1 cellular context compared by ENCODE assay signal in the genomic region with DNA sequence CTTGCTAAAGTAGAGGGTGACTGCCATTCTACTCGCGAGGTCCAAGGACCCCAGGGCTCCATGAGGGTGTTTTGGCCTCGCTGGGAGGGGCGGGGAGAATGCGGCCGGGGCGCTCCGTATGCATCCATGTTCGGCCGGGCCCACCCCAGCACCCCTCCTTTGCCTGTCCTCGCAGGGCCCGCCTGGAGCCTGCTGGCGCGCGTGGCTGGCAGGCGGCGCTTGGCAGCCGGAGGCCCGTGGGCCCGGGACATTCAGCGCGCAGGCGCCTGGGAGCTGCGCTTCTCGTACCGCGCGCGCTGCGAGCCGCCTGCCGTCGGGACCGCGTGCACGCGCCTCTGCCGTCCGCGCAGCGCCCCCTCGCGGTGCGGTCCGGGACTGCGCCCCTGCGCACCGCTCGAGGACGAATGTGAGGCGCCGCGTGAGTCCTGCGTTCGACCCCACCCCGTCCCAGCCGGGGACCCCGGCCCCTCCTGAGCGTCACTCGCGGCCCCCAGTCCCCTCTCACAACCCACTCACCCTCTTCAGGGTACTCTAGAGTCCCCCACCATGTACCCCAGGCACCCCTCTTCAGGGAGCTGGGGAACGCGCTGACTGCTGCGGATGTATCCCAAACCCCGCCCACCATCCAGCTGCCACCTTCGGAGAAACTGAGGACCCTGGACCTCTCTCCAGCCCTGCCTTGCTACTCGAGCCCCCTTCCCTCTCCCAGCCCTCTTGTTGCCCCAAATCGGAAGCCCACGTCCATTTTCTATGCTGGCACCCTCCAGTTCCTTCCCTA.
TF ChIP-seq lines count a peak whose summit lies in the region.

No MANE protein-coding gene starts in this region.

TF ChIP-seq in K562, 482 proteins besides CTCF, POLR2A, EP300 and RAD21 (continues in another document):
- TF ChIP-seq SRSF3 (IDR thresholded peaks at IDR 0.05; ENCODE audit: insufficient read depth, low read length) (no peak), ZNF57 (CRISPR knock-in tag; IDR thresholded peaks at IDR 0.05) (no peak), CBX8 (IDR thresholded peaks at IDR 0.05; ENCODE audit: borderline replicate concordance, extremely low read depth, low read depth, low read length, poor library complexity, severe bottlenecking) (no peak), HNRNPK (IDR thresholded peaks at IDR 0.05; ENCODE audit: low read depth, low read length, poor library complexity, severe bottlenecking) (no peak), TAF7 (tag; IDR thresholded peaks at IDR 0.05) (no peak), FOXJ2 (tag; IDR thresholded peaks at IDR 0.05) (no peak), ZNF274 (IDR thresholded peaks at IDR 0.05; ENCODE audit: borderline replicate concordance, low read depth, low read length) (no peak), NR1H2 (CRISPR knock-in tag; IDR thresholded peaks at IDR 0.05) (peak; percentile 79), MCM7 (IDR thresholded peaks at IDR 0.05) (no peak), HLTF (IDR thresholded peaks at IDR 0.05) (no peak), TBL1XR1 (IDR thresholded peaks at IDR 0.05; ENCODE audit: low read length in 2 of 2) (no peak), ZNF354B (CRISPR knock-in tag; IDR thresholded peaks at IDR 0.05) (no peak), CBX5 (IDR thresholded peaks at IDR 0.05; ENCODE audit: borderline replicate concordance, low read depth) (no peak), ZZZ3 (IDR thresholded peaks at IDR 0.05) (no peak), SNRNP70 (optimal IDR thresholded peaks at IDR 0.05; ENCODE audit: low read depth, low read length) (no peak), RFX5 (IDR thresholded peaks at IDR 0.05; ENCODE audit: low read depth, low read length) (no peak; the same call in 1 of the 2 replicates), SRF (CRISPR knock-in tag; IDR thresholded peaks at IDR 0.05) (peak in 1 of 2 experiments; percentile 75; a peak in 1 of 4 replicates), SIX5 (IDR thresholded peaks at IDR 0.05; ENCODE audit: borderline replicate concordance in 1 of 2, insufficient read depth in 1 of 2, low read depth in 1 of 2, low read length in 2 of 2) (no peak), CBX3 (IDR thresholded peaks at IDR 0.05; ENCODE audit: borderline replicate concordance in 1 of 2, low read length in 2 of 2) (peak in 1 of 2 experiments; percentile 83; a peak in 2 of 3 replicates), HDGF (IDR thresholded peaks at IDR 0.05) (no peak), HMG20B (CRISPR knock-in tag; IDR thresholded peaks at IDR 0.05) (no peak), TEAD1 (CRISPR knock-in tag; IDR thresholded peaks at IDR 0.05) (peak in 1 of 2 experiments; percentile 97; a peak in 2 of 4 replicates), RBM17 (IDR thresholded peaks at IDR 0.05; ENCODE audit: borderline replicate concordance, low read depth, low read length) (no peak), SIN3B (IDR thresholded peaks at IDR 0.05; ENCODE audit: low read depth) (no peak), FUS (optimal IDR thresholded peaks at IDR 0.05; ENCODE audit: low read depth, low read length) (peak; percentile 88), SUPT5H (IDR thresholded peaks at IDR 0.05) (no peak), MCM3 (IDR thresholded peaks at IDR 0.05) (no peak), OTX1 (CRISPR knock-in tag; IDR thresholded peaks at IDR 0.05) (no peak)
- TF ChIP-seq, protein P1, sequence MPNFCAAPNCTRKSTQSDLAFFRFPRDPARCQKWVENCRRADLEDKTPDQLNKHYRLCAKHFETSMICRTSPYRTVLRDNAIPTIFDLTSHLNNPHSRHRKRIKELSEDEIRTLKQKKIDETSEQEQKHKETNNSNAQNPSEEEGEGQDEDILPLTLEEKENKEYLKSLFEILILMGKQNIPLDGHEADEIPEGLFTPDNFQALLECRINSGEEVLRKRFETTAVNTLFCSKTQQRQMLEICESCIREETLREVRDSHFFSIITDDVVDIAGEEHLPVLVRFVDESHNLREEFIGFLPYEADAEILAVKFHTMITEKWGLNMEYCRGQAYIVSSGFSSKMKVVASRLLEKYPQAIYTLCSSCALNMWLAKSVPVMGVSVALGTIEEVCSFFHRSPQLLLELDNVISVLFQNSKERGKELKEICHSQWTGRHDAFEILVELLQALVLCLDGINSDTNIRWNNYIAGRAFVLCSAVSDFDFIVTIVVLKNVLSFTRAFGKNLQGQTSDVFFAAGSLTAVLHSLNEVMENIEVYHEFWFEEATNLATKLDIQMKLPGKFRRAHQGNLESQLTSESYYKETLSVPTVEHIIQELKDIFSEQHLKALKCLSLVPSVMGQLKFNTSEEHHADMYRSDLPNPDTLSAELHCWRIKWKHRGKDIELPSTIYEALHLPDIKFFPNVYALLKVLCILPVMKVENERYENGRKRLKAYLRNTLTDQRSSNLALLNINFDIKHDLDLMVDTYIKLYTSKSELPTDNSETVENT (CRISPR knock-in tag; IDR thresholded peaks at IDR 0.05): peak; percentile 84
- TF ChIP-seq, protein P2, sequence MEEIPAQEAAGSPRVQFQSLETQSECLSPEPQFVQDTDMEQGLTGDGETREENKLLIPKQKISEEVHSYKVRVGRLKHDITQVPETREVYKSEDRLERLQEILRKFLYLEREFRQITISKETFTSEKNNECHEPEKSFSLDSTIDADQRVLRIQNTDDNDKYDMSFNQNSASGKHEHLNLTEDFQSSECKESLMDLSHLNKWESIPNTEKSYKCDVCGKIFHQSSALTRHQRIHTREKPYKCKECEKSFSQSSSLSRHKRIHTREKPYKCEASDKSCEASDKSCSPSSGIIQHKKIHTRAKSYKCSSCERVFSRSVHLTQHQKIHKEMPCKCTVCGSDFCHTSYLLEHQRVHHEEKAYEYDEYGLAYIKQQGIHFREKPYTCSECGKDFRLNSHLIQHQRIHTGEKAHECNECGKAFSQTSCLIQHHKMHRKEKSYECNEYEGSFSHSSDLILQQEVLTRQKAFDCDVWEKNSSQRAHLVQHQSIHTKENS (CRISPR knock-in tag; IDR thresholded peaks at IDR 0.05): no peak
- TF ChIP-seq, protein P3, sequence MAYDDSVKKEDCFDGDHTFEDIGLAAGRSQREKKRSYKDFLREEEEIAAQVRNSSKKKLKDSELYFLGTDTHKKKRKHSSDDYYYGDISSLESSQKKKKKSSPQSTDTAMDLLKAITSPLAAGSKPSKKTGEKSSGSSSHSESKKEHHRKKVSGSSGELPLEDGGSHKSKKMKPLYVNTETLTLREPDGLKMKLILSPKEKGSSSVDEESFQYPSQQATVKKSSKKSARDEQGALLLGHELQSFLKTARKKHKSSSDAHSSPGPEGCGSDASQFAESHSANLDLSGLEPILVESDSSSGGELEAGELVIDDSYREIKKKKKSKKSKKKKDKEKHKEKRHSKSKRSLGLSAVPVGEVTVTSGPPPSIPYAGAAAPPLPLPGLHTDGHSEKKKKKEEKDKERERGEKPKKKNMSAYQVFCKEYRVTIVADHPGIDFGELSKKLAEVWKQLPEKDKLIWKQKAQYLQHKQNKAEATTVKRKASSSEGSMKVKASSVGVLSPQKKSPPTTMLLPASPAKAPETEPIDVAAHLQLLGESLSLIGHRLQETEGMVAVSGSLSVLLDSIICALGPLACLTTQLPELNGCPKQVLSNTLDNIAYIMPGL (CRISPR knock-in tag; IDR thresholded peaks at IDR 0.05): peak; percentile 100
- TF ChIP-seq, protein P4, sequence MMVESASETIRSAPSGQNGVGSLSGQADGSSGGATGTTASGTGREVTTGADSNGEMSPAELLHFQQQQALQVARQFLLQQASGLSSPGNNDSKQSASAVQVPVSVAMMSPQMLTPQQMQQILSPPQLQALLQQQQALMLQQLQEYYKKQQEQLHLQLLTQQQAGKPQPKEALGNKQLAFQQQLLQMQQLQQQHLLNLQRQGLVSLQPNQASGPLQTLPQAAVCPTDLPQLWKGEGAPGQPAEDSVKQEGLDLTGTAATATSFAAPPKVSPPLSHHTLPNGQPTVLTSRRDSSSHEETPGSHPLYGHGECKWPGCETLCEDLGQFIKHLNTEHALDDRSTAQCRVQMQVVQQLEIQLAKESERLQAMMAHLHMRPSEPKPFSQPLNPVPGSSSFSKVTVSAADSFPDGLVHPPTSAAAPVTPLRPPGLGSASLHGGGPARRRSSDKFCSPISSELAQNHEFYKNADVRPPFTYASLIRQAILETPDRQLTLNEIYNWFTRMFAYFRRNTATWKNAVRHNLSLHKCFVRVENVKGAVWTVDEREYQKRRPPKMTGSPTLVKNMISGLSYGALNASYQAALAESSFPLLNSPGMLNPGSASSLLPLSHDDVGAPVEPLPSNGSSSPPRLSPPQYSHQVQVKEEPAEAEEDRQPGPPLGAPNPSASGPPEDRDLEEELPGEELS (CRISPR knock-in tag; IDR thresholded peaks at IDR 0.05; ENCODE audit: borderline replicate concordance): peak; percentile 100
- TF ChIP-seq, protein P5, sequence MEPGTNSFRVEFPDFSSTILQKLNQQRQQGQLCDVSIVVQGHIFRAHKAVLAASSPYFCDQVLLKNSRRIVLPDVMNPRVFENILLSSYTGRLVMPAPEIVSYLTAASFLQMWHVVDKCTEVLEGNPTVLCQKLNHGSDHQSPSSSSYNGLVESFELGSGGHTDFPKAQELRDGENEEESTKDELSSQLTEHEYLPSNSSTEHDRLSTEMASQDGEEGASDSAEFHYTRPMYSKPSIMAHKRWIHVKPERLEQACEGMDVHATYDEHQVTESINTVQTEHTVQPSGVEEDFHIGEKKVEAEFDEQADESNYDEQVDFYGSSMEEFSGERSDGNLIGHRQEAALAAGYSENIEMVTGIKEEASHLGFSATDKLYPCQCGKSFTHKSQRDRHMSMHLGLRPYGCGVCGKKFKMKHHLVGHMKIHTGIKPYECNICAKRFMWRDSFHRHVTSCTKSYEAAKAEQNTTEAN (CRISPR knock-in tag; IDR thresholded peaks at IDR 0.05): peak; percentile 96
- TF ChIP-seq, protein P6, sequence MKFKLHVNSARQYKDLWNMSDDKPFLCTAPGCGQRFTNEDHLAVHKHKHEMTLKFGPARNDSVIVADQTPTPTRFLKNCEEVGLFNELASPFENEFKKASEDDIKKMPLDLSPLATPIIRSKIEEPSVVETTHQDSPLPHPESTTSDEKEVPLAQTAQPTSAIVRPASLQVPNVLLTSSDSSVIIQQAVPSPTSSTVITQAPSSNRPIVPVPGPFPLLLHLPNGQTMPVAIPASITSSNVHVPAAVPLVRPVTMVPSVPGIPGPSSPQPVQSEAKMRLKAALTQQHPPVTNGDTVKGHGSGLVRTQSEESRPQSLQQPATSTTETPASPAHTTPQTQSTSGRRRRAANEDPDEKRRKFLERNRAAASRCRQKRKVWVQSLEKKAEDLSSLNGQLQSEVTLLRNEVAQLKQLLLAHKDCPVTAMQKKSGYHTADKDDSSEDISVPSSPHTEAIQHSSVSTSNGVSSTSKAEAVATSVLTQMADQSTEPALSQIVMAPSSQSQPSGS (CRISPR knock-in tag; IDR thresholded peaks at IDR 0.05): peak; percentile 93
- TF ChIP-seq, protein P7, sequence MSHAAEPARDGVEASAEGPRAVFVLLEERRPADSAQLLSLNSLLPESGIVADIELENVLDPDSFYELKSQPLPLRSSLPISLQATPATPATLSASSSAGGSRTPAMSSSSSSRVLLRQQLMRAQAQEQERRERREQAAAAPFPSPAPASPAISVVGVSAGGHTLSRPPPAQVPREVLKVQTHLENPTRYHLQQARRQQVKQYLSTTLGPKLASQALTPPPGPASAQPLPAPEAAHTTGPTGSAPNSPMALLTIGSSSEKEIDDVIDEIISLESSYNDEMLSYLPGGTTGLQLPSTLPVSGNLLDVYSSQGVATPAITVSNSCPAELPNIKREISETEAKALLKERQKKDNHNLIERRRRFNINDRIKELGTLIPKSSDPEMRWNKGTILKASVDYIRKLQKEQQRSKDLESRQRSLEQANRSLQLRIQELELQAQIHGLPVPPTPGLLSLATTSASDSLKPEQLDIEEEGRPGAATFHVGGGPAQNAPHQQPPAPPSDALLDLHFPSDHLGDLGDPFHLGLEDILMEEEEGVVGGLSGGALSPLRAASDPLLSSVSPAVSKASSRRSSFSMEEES (CRISPR knock-in tag; IDR thresholded peaks at IDR 0.05): no peak
- TF ChIP-seq, protein P8, sequence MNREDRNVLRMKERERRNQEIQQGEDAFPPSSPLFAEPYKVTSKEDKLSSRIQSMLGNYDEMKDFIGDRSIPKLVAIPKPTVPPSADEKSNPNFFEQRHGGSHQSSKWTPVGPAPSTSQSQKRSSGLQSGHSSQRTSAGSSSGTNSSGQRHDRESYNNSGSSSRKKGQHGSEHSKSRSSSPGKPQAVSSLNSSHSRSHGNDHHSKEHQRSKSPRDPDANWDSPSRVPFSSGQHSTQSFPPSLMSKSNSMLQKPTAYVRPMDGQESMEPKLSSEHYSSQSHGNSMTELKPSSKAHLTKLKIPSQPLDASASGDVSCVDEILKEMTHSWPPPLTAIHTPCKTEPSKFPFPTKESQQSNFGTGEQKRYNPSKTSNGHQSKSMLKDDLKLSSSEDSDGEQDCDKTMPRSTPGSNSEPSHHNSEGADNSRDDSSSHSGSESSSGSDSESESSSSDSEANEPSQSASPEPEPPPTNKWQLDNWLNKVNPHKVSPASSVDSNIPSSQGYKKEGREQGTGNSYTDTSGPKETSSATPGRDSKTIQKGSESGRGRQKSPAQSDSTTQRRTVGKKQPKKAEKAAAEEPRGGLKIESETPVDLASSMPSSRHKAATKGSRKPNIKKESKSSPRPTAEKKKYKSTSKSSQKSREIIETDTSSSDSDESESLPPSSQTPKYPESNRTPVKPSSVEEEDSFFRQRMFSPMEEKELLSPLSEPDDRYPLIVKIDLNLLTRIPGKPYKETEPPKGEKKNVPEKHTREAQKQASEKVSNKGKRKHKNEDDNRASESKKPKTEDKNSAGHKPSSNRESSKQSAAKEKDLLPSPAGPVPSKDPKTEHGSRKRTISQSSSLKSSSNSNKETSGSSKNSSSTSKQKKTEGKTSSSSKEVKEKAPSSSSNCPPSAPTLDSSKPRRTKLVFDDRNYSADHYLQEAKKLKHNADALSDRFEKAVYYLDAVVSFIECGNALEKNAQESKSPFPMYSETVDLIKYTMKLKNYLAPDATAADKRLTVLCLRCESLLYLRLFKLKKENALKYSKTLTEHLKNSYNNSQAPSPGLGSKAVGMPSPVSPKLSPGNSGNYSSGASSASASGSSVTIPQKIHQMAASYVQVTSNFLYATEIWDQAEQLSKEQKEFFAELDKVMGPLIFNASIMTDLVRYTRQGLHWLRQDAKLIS (CRISPR knock-in tag; IDR thresholded peaks at IDR 0.05): peak; percentile 82
- TF ChIP-seq, protein P9, sequence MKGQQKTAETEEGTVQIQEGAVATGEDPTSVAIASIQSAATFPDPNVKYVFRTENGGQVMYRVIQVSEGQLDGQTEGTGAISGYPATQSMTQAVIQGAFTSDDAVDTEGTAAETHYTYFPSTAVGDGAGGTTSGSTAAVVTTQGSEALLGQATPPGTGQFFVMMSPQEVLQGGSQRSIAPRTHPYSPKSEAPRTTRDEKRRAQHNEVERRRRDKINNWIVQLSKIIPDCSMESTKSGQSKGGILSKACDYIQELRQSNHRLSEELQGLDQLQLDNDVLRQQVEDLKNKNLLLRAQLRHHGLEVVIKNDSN (CRISPR knock-in tag; IDR thresholded peaks at IDR 0.05): no peak; the same call in 1 of the 2 replicates
- TF ChIP-seq, protein P10, sequence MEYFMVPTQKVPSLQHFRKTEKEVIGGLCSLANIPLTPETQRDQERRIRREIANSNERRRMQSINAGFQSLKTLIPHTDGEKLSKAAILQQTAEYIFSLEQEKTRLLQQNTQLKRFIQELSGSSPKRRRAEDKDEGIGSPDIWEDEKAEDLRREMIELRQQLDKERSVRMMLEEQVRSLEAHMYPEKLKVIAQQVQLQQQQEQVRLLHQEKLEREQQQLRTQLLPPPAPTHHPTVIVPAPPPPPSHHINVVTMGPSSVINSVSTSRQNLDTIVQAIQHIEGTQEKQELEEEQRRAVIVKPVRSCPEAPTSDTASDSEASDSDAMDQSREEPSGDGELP (CRISPR knock-in tag; IDR thresholded peaks at IDR 0.05; ENCODE audit: borderline replicate concordance): peak; percentile 76
- TF ChIP-seq, protein P11, sequence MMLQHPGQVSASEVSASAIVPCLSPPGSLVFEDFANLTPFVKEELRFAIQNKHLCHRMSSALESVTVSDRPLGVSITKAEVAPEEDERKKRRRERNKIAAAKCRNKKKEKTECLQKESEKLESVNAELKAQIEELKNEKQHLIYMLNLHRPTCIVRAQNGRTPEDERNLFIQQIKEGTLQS (IDR thresholded peaks at IDR 0.05): no peak
- TF ChIP-seq, protein P11 (CRISPR knock-in tag; conservative IDR thresholded peaks at IDR 0.05): peak; percentile 73; the same call in 1 of the 2 replicates
